8 cellular contexts compared by ENCODE assay signal in genomic region chr1:211676106-211676583, GRCh38. TPM values are rescaled to one million over a fixed set of nuclear protein-coding genes. Genes with fewer than 3 reads are reported as not detected.
DNase-seq lines count a peak whose midpoint lies in the region; ATAC-seq and TF ChIP-seq lines count a peak whose summit lies in the region.

No MANE protein-coding gene starts in this region.

- H3K79me2 ChIP-seq in GM23338 (replicated peaks; ENCODE audit: insufficient read depth) = peaks cover 9% of the 10 kb centered on the region

- intact Hi-C loops in right cardiac atrium (cut with DNase I) = no loop called here

- no peaks in the 10 kb centered on the region for H3K27me3 ChIP-seq in GM23338 (ENCODE audit: insufficient read depth)
- H3K27me3 ChIP-seq in right cardiac atrium (ENCODE audit: control insufficient read depth, insufficient read depth) = no peaks in the 10 kb centered on the region
- no peaks in the 10 kb centered on the region for H3K27me3 ChIP-seq in skeletal muscle satellite cell (ENCODE audit: control insufficient read depth, insufficient read depth, low read length)

- no peaks in the 10 kb centered on the region for H3K9me2 ChIP-seq in GM23338 (ENCODE audit: insufficient read depth)

- H3K27ac Mint-ChIP-seq in GM23338 = peak overlapping the region; percentile 92
- H3K27ac Mint-ChIP-seq in T-helper 17 cell = peak overlapping the region; percentile 89

- H3K4me2 ChIP-seq in GM23338 (peak overlapping the region; percentile 67), skeletal muscle satellite cell (ENCODE audit: low read length) (peak overlapping the region; percentile 96)

- H4K20me1 ChIP-seq in GM23338 (replicated peaks; ENCODE audit: insufficient read depth) = no peaks in the 10 kb centered on the region

- no peaks in the 10 kb centered on the region for H3K9me3 Mint-ChIP-seq in GM23338

- TF ChIP-seq CTCF in GM23338 (conservative IDR thresholded peaks at IDR 0.05; ENCODE audit: low read depth in 2 of 2) = no peak

- peak overlapping the region; percentile 88 for H3K4me3 Mint-ChIP-seq in GM23338
- H3K4me3 Mint-ChIP-seq in T-helper 17 cell = peak overlapping the region; percentile 94

- DNase-seq in GM23338 (ENCODE audit: low spot score) (no peak), T-helper 17 cell (no peak), right cardiac atrium (no peak), COR-L47 (lab: John Stamatoyannopoulos, UW) (no peak), activated gamma-delta T cell (lab: John Stamatoyannopoulos, UW) (no peak), NCI-H446 (lab: John Stamatoyannopoulos, UW) (no peak)

- H3K9me3 ChIP-seq in T-helper 17 cell (ENCODE audit: control insufficient read depth, low read length, poor library complexity, severe bottlenecking) = no peaks in the 10 kb centered on the region
- H3K9me3 ChIP-seq in right cardiac atrium (ENCODE audit: control insufficient read depth, low read length) = no peaks in the 10 kb centered on the region
- H3K9me3 ChIP-seq in skeletal muscle satellite cell (replicated peaks; ENCODE audit: low read length) = no peaks in the 10 kb centered on the region

- H3K36me3 ChIP-seq in GM23338 (ENCODE audit: insufficient read depth) (peaks cover under 1% of the 10 kb centered on the region; the same call in 1 of the 2 replicates), skeletal muscle satellite cell (ENCODE audit: insufficient read depth, low read length) (no peaks in the 10 kb centered on the region)

- H3K4me1 Mint-ChIP-seq in GM23338 (peaks cover 16% of the 10 kb centered on the region), T-helper 17 cell (peaks cover 27% of the 10 kb centered on the region)

- H3F3A ChIP-seq in GM23338 (replicated peaks; ENCODE audit: low read depth) = no peaks in the 10 kb centered on the region

- H3K27me3 Mint-ChIP-seq in GM23338 (ENCODE audit: insufficient read depth, low read depth, poor library complexity) (peaks cover 6% of the 10 kb centered on the region), T-helper 17 cell (no peaks in the 10 kb centered on the region)

- H3K36me3 Mint-ChIP-seq in GM23338 (ENCODE audit: low read depth) (peaks cover 12% of the 10 kb centered on the region), T-helper 17 cell (ENCODE audit: low read depth) (no peaks in the 10 kb centered on the region)

- H3K4me1 ChIP-seq in GM23338 (ENCODE audit: insufficient read depth) (peaks cover 9% of the 10 kb centered on the region), right cardiac atrium (ENCODE audit: control insufficient read depth, insufficient read depth, low read length) (no peaks in the 10 kb centered on the region), skeletal muscle satellite cell (ENCODE audit: control insufficient read depth, insufficient read depth, low read length) (peaks cover 12% of the 10 kb centered on the region)

- WGBS in right cardiac atrium = 35% methylated on average over 19 of the region's 19 CpGs

- H3K9ac ChIP-seq in skeletal muscle satellite cell (ENCODE audit: low read depth, low read length) = peak overlapping the region; percentile 52

- ATAC-seq in GM23338 (no peak), T-helper 17 cell (no peak), right cardiac atrium (no peak), HG03280 (IDR thresholded peaks at IDR 0.05; ENCODE audit: unreplicated experiment) (no peak)

- H2AFZ ChIP-seq in GM23338 = peak overlapping the region; percentile 72

- H3K27ac ChIP-seq in GM23338 (ENCODE audit: low read depth) = 0 out of 2 replicates have a peak overlapping the region, but pooled peaks have one; percentile 10
- H3K27ac ChIP-seq in right cardiac atrium (ENCODE audit: low read length) = no peak overlapping the region

- peak overlapping the region; percentile 76 for H3K4me3 ChIP-seq in GM23338
- peak overlapping the region; percentile 27 for H3K4me3 ChIP-seq in right cardiac atrium (ENCODE audit: low read length)
- peak overlapping the region; percentile 86 for H3K4me3 ChIP-seq in skeletal muscle satellite cell (ENCODE audit: low read length)

TF ChIP-seq in GM23338, 12 proteins besides CTCF, POLR2A, EP300 and RAD21 (continues in another document):
- TF ChIP-seq ZNF462 (CRISPR knock-in tag; IDR thresholded peaks at IDR 0.05) = no peak
- no peak for TF ChIP-seq EZH2phosphoT487 (IDR thresholded peaks at IDR 0.05; ENCODE audit: unreplicated experiment)
- TF ChIP-seq ETS1 (IDR thresholded peaks at IDR 0.05) = no peak
- no peak for TF ChIP-seq ZNF114 (CRISPR knock-in tag; IDR thresholded peaks at IDR 0.05)
- TF ChIP-seq ZNF331 (CRISPR knock-in tag; IDR thresholded peaks at IDR 0.05; ENCODE audit: low read depth) = no peak
- TF ChIP-seq CREB1 (CRISPR knock-in tag; IDR thresholded peaks at IDR 0.05; ENCODE audit: low read depth) = no peak

RNA-seq across cellular contexts. Expression of gene NEK2, which starts 0.7 kb away (rescaled TPM):
- total RNA-seq in GM23338 (2014; rRNA removed; shearing (Covaris generic)) = 19.1 and 24.9 TPM in 2 replicates
- polyA plus RNA-seq in GM23338 (2016; fragmentation: Nextera tagmentation; extraction: Ambion mirVana) (15.8 and 17.0 TPM in 2 replicates), right cardiac atrium (not detected)
- total RNA-seq in T-helper 17 cell (1 to 10 TPM in 1 of 2 donors, under 1 TPM in 1; 0.32 to 1.6 TPM), right cardiac atrium (under 1 TPM in 3 of 4 donors, not detected in 1; 0.25 to 0.80 (median 0.44) TPM)
- total RNA-seq in skeletal muscle satellite cell (2012; rRNA removed) = 10.4 and 12.0 TPM in 2 replicates

Comparison
In these comparisons a context has a peak if more than half of its experiments do, and no peak if none do; other contexts are left out.
1. H3K4me3 ChIP-seq: peak in every context shown above with its lines; median percentile 86 in skeletal muscle satellite cell; 76 in GM23338; 27 in right cardiac atrium.